8 cellular contexts compared by ENCODE assay signal in genomic region chr9:6681147-6681956, GRCh38. TPM values are rescaled to one million over a fixed set of nuclear protein-coding genes. Genes with fewer than 3 reads are reported as not detected.
DNase-seq lines count a peak whose midpoint lies in the region; ATAC-seq and TF ChIP-seq lines count a peak whose summit lies in the region.

No MANE protein-coding gene starts in this region.

- peak overlapping the region; percentile 93 for H3K27ac ChIP-seq in RWPE2 (ENCODE audit: poor library complexity, severe bottlenecking)
- peak overlapping the region; percentile 98 for H3K27ac ChIP-seq in neural cell (ENCODE audit: low read length)

- DNase-seq in EH (ENCODE audit: low read depth) = peak; percentile 98
- peak; percentile 70 for DNase-seq in GOT3 (lab: John Stamatoyannopoulos, UW)
- peak; percentile 97 for DNase-seq in LoVo (ENCODE audit: low spot score)
- peak; percentile 98 for DNase-seq in RWPE2 (ENCODE audit: low spot score)
- DNase-seq in activated effector memory CD4-positive, alpha-beta T cell treated with anti-CD3 and anti-CD28 coated beads, Interleukin-2, amount 50 U/mL, for 16 hours = peak; percentile 96
- peak; percentile 96 for DNase-seq in fibroblast of the conjunctiva (ENCODE audit: low read depth)
- peak; percentile 92 to 96 for DNase-seq in stimulated activated naive CD8-positive, alpha-beta T cell treated with anti-CD3 and anti-CD28 coated beads, Interleukin-15, amount 100 ng/mL, for 72 hours

- peaks cover 14% of the 10 kb centered on the region; the same call in 1 of the 2 replicates for H3K36me3 ChIP-seq in RWPE2 (ENCODE audit: low read depth)
- no peaks in the 10 kb centered on the region for H3K36me3 ChIP-seq in neural cell (ENCODE audit: insufficient read depth, low read length)

- H3K4me3 ChIP-seq in RWPE2 (ENCODE audit: severe bottlenecking) (peak overlapping the region; percentile 53), neural cell (ENCODE audit: low read length) (peak overlapping the region; percentile 80)

- TF ChIP-seq CTCF in RWPE2 (IDR thresholded peaks at IDR 0.05; ENCODE audit: poor library complexity, severe bottlenecking) = no peak
- TF ChIP-seq CTCF in neural cell (IDR thresholded peaks at IDR 0.05; ENCODE audit: poor library complexity, severe bottlenecking) = peak; percentile 31

- H3K27me3 Mint-ChIP-seq in stimulated activated naive CD8-positive, alpha-beta T cell treated with anti-CD3 and anti-CD28 coated beads, Interleukin-15, amount 100 ng/mL, for 72 hours = no peaks in the 10 kb centered on the region

- peak; percentile 35 for TF ChIP-seq RAD21 in neural cell (conservative IDR thresholded peaks at IDR 0.05)

- no peaks in the 10 kb centered on the region for H3K79me2 ChIP-seq in neural cell (replicated peaks; ENCODE audit: insufficient read depth, low read length)

- peak overlapping the region; percentile 89 to 97 for H3K4me3 Mint-ChIP-seq in stimulated activated naive CD8-positive, alpha-beta T cell treated with anti-CD3 and anti-CD28 coated beads, Interleukin-15, amount 100 ng/mL, for 72 hours

- H3F3A ChIP-seq in neural cell (ENCODE audit: insufficient read depth, low read length, poor library complexity, severe bottlenecking) = peaks cover 4% of the 10 kb centered on the region

- H3K27ac Mint-ChIP-seq in stimulated activated naive CD8-positive, alpha-beta T cell treated with anti-CD3 and anti-CD28 coated beads, Interleukin-15, amount 100 ng/mL, for 72 hours = peak overlapping the region; percentile 100

- no peaks in the 10 kb centered on the region for H3K27me3 ChIP-seq in RWPE2 (ENCODE audit: insufficient read depth, poor library complexity, severe bottlenecking)
- H3K27me3 ChIP-seq in neural cell (ENCODE audit: insufficient read depth, low read depth, low read length) = no peaks in the 10 kb centered on the region

- no peaks in the 10 kb centered on the region for H3K4me1 ChIP-seq in RWPE2 (ENCODE audit: insufficient read depth, poor library complexity, severe bottlenecking)

- H2AFZ ChIP-seq in neural cell (ENCODE audit: low read depth, low read length) = peak overlapping the region; percentile 99

- H3K9ac ChIP-seq in neural cell (ENCODE audit: low read length) = peak overlapping the region; percentile 89

- no peaks in the 10 kb centered on the region for H4K20me1 ChIP-seq in neural cell (ENCODE audit: insufficient read depth)

- H3K9me3 Mint-ChIP-seq in stimulated activated naive CD8-positive, alpha-beta T cell treated with anti-CD3 and anti-CD28 coated beads, Interleukin-15, amount 100 ng/mL, for 72 hours = no peaks in the 10 kb centered on the region

- peak overlapping the region; percentile 73 for H3K4me2 ChIP-seq in neural cell (ENCODE audit: low read length)

- peaks cover 25% of the 10 kb centered on the region for H3K4me1 Mint-ChIP-seq in stimulated activated naive CD8-positive, alpha-beta T cell treated with anti-CD3 and anti-CD28 coated beads, Interleukin-15, amount 100 ng/mL, for 72 hours

- ATAC-seq in RWPE2 (ENCODE audit: low read depth) = peak; percentile 94
- ATAC-seq in stimulated activated naive CD8-positive, alpha-beta T cell treated with anti-CD3 and anti-CD28 coated beads, Interleukin-15, amount 100 ng/mL, for 72 hours = peak; percentile 96

- no peaks in the 10 kb centered on the region for H3K9me3 ChIP-seq in RWPE2 (ENCODE audit: severe bottlenecking)
- H3K9me3 ChIP-seq in neural cell (ENCODE audit: low read length) = no peaks in the 10 kb centered on the region

- TF ChIP-seq EP300 in neural cell (conservative IDR thresholded peaks at IDR 0.05; ENCODE audit: poor library complexity, severe bottlenecking) = peak; percentile 68

- H3K9me2 ChIP-seq in neural cell (ENCODE audit: insufficient read depth, low read length) = no peaks in the 10 kb centered on the region

TF ChIP-seq in neural cell, 6 proteins besides CTCF, POLR2A, EP300 and RAD21:
- no peak for TF ChIP-seq EZH2 (IDR thresholded peaks at IDR 0.05; ENCODE audit: borderline replicate concordance, insufficient read depth, low read length, poor library complexity, severe bottlenecking)
- TF ChIP-seq MXI1 (conservative IDR thresholded peaks at IDR 0.05; ENCODE audit: poor library complexity, severe bottlenecking) = peak; percentile 90
- TF ChIP-seq REST (IDR thresholded peaks at IDR 0.05; ENCODE audit: borderline replicate concordance) = peak; percentile 89
- peak; percentile 47 for TF ChIP-seq SMC3 (conservative IDR thresholded peaks at IDR 0.05; ENCODE audit: poor library complexity)
- peak; percentile 86 for TF ChIP-seq POLR2AphosphoS5 (IDR thresholded peaks at IDR 0.05)
- TF ChIP-seq TAF1 (IDR thresholded peaks at IDR 0.05; ENCODE audit: low read depth) = peak; percentile 87

RNA-seq across cellular contexts. Expression of gene GLDC, which starts 35.8 kb away (rescaled TPM):
- 11.4 and 13.9 TPM in 2 replicates for polyA plus RNA-seq in neural cell
- polyA minus RNA-seq in neural cell = 9.0 and 11.9 TPM in 2 replicates

Comparison
In these comparisons a context has a peak if more than half of its experiments do, and no peak if none do; other contexts are left out.
1. Peak in every context shown above with its lines: DNase-seq, ATAC-seq, H3K4me3 ChIP-seq and H3K27ac ChIP-seq.